8 cellular contexts compared by ENCODE assay signal in the genomic region with DNA sequence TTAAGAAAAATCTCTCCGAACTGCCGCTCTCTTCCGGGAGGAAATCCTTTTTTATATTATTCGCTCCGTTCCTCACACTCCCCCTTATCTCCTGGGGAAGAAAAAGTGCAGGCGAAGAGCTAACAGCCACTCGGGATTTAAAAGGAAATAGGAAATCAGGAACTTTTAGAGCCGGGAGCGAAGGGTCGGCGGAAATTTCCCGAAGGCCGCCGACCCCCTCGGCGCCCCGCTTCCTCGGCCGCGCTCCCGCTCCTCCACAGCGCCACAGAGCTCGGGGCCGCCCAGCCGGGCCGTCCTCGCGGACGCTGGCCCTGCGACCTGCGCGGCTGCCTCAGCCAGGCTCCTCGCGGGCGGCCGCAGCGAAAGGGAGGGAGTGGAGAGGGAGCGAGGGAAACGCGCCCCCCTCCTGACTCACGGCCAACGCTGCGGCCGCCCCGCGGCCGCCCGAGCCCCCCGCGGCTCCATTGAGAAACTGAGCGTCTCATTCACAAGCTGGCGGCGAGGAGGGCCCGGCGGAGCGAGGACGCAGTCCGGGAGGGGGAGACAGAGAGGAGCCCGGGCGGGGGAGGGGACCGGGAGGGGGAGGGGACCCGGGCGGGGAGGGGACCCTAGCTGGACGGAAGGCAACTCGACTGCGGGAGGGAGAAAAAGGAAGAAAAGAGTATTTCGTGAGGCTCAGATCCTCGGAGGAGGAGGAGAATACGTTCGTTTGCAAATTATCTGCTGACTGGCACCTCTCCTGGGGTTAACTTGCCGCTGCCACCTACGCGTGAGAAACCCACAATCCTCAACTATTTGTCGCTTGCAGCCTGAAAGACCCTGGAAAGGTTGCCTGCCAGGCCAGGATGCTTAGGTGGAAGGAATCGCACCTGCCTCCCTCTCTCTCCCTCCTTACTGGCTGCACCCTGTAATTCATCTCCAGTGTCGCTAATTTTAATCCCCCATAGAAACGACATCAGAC.
DNase-seq lines count a peak whose midpoint lies in the region; ATAC-seq and TF ChIP-seq lines count a peak whose summit lies in the region.

A gene (minus strand): TSS at position 368 of the 961 bp plus-strand sequence. CDS start 539 bp downstream, outside the sequence.

- no peaks in the 10 kb centered on the region for H3K36me3 ChIP-seq in KMS-11 (ENCODE audit: insufficient read depth)

- H3K9ac ChIP-seq in KMS-11 = peak within 1 kb of the TSS; percentile 94

- peak; percentile 81 for TF ChIP-seq CTCF in C4-2B (conservative IDR thresholded peaks at IDR 0.05)
- TF ChIP-seq CTCF in KMS-11 (conservative IDR thresholded peaks at IDR 0.05; ENCODE audit: low read depth, low read length) = peak; percentile 24; the same call in 1 of the 2 replicates
- TF ChIP-seq CTCF in nephron (IDR thresholded peaks at IDR 0.05; ENCODE audit: unreplicated experiment in 3 of 3) = peak; percentile 32 to 59 (median 36)

- DNase-seq in activated effector memory CD4-positive, alpha-beta T cell treated with Interleukin-2 at 50 U/mL for 16 hours = peak; percentile 60
- peak; percentile 48 for DNase-seq in fibroblast of the conjunctiva (ENCODE audit: low read depth)
- peak; percentile 72 for DNase-seq in stimulated activated naive CD4-positive, alpha-beta T cell treated with Interleukin-2 at 50 U/mL for 16 hours (lab: John Stamatoyannopoulos, UW)

- no peaks in the 10 kb centered on the region for H3K27me3 ChIP-seq in KMS-11 (ENCODE audit: insufficient read depth, low read depth)

- no peaks in the 10 kb centered on the region for H4K20me1 ChIP-seq in KMS-11 (ENCODE audit: insufficient read depth)

- peak within 1 kb of the TSS; percentile 85 to 97 (median 94) for H3K27ac Mint-ChIP-seq in nephron

- peak within 1 kb of the TSS; percentile 67 for H3K4me2 ChIP-seq in KMS-11

- peak within 1 kb of the TSS; percentile 96 for H2AFZ ChIP-seq in KMS-11 (ENCODE audit: low read depth)

- peaks cover 6% of the 10 kb centered on the region for H3K36me3 Mint-ChIP-seq in nephron (ENCODE audit: low read depth)

- peak within 1 kb of the TSS; percentile 93 to 97 (median 96) for H3K4me3 Mint-ChIP-seq in nephron

- H3K4me3 ChIP-seq in KMS-11 (IDR thresholded peaks at IDR 0.05; ENCODE audit: insufficient read depth, low read depth, low read length) = no peak within 1 kb of the TSS

- H3K79me2 ChIP-seq in KMS-11 (ENCODE audit: insufficient read depth, low read depth) = peaks cover 24% of the 10 kb centered on the region; the same call in 1 of the 2 replicates

- H3K4me1 ChIP-seq in KMS-11 (ENCODE audit: low read depth, poor library complexity, severe bottlenecking) = peaks cover 17% of the 10 kb centered on the region

- H3K4me1 Mint-ChIP-seq in nephron = peaks cover 14% of the 10 kb centered on the region

- H3K27me3 Mint-ChIP-seq in nephron (ENCODE audit: low read depth) = no peaks in the 10 kb centered on the region

- TF ChIP-seq POLR2A in Raji (IDR thresholded peaks at IDR 0.05; ENCODE audit: insufficient read depth, low read depth, low read length) = peak; percentile 52; the same call in 1 of the 2 replicates

- peak within 1 kb of the TSS; percentile 92 for H3K27ac ChIP-seq in C4-2B
- peak within 1 kb of the TSS; percentile 73 for H3K27ac ChIP-seq in KMS-11

- peak; percentile 79 for ATAC-seq in GM19463 (IDR thresholded peaks at IDR 0.05; ENCODE audit: unreplicated experiment)

- H3K9me3 Mint-ChIP-seq in nephron = no peaks in the 10 kb centered on the region

Comparison
In these comparisons a context has a peak if more than half of its experiments do, and no peak if none do; other contexts are left out.
1. CTCF ChIP-seq: peak in every context shown above with its lines; median percentile 81 in C4-2B; 36 in nephron; 24 in KMS-11.